Comparison of ENCODE assay signal across 1 cellular context in the genomic region with DNA sequence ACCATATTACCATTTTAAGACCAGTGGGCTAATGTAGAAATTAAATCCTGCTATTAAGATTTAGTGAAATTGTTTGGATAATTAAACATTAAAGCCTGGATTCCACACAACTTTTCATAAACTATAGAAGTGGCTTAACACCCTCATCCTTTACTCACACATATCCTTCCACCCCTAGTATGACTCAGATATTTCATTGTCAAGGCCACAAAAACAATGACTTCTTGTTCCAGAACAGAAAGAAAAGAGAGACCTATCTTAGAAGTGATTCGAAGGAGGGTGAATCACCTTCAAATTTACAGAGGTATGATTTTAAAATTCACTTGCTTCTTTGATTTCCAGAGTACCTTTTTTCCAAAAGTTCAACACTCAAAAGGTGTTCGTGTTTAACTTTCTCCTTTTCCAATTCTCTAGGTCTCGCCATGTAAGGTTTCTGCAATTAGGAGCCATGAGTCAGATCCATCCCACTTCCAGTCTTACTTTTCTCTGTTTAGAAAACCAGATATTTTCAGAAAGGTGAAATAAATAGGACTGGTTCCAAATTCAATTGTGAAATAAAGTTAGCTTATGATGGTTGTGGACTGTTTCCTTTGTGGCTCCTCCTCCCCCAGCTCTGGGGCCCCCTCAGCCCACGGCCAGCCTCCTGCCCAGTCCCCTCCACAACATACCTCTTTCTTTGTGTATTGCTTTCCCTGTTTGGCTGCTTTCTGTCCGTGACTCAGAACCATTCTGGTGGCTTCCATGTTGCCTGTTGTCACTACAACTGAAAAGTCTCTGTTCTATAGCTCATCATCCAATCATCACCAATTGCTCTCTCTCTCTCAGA.
TF ChIP-seq lines count a peak whose summit lies in the region.

No MANE protein-coding gene starts in this region.

TF ChIP-seq in endothelial cell of umbilical vein, 7 proteins besides CTCF, POLR2A, EP300 and RAD21 (continued from another document):
- no peak for TF ChIP-seq GATA2 (IDR thresholded peaks at IDR 0.05; ENCODE audit: insufficient read depth, insufficient read length, low read depth, low read length)
